In genomic region chr7:72493850-72494661, GRCh38 we compare ENCODE assay signal across 8 cellular contexts.
DNase-seq lines count a peak whose midpoint lies in the region; ATAC-seq and TF ChIP-seq lines count a peak whose summit lies in the region.

No MANE protein-coding gene starts in this region.

- H3K36me3 ChIP-seq in CD4-positive, alpha-beta memory T cell (ENCODE audit: insufficient read depth, low read length) = no peaks in the 10 kb centered on the region
- H3K36me3 ChIP-seq in GM23338 (ENCODE audit: insufficient read depth) = no peaks in the 10 kb centered on the region; the same call in 1 of the 2 replicates
- no peaks in the 10 kb centered on the region for H3K36me3 ChIP-seq in thoracic aorta

- CTCF ChIA-PET in CD4-positive, alpha-beta memory T cell (lab: Charles Lee; ENCODE audit: partially characterized antibody) = interaction anchor here (1.0 to 2.2 kb wide), 4 partner anchors 9 to 42 kb away, joined by 3 to 10 read pairs (median 3); no protein-coding TSS in a partner anchor

- no peak overlapping the region for H3K4me2 ChIP-seq in GM23338

- no peak overlapping the region for H3K27ac Mint-ChIP-seq in CD4-positive, alpha-beta memory T cell
- H3K27ac Mint-ChIP-seq in GM23338 = no peak overlapping the region

- H3K9me3 ChIP-seq in CD4-positive, alpha-beta memory T cell (ENCODE audit: control insufficient read depth in 1 of 2, low read length in 2 of 2) = no peaks in the 10 kb centered on the region
- H3K9me3 ChIP-seq in thoracic aorta = no peaks in the 10 kb centered on the region

- intact Hi-C loops in CD4-positive, alpha-beta memory T cell (cut with micrococcal nuclease) = loop anchor here (5.0 kb wide), 1 partner anchor 1667 kb away; no protein-coding TSS in a partner anchor

- H3K36me3 Mint-ChIP-seq in CD4-positive, alpha-beta memory T cell = no peaks in the 10 kb centered on the region
- peaks cover 4% of the 10 kb centered on the region; the same call in 2 of the 3 replicates for H3K36me3 Mint-ChIP-seq in GM23338 (ENCODE audit: low read depth)

- peak in 4 of 5 donors; percentile 5 to 23 (median 8) for DNase-seq in CD4-positive, alpha-beta memory T cell
- DNase-seq in GM23338 (ENCODE audit: low spot score) (peak; percentile 87), NCI-H2227 treated with DMSO at 0.1 percent for 48 hours (lab: John Stamatoyannopoulos, UW) (peak; percentile 55), epithelial cell of proximal tubule (ENCODE audit: low read depth) (no peak), mucosa of gallbladder (ENCODE audit: low spot score) (peak; percentile 87), thoracic aorta (ENCODE audit: low spot score) (no peak)
- peak; percentile 65 to 68 for DNase-seq in activated CD4-positive, alpha-beta T cell treated with anti-CD3 and anti-CD28 coated beads, Interleukin-2, amount 50 U/mL, for 48 hours

- no peaks in the 10 kb centered on the region for H3K4me1 Mint-ChIP-seq in CD4-positive, alpha-beta memory T cell
- H3K4me1 Mint-ChIP-seq in GM23338 = no peaks in the 10 kb centered on the region

- no peak overlapping the region for H3K4me3 Mint-ChIP-seq in CD4-positive, alpha-beta memory T cell
- H3K4me3 Mint-ChIP-seq in GM23338 = no peak overlapping the region

- peak; percentile 81 for ATAC-seq in GM23338
- no peak for ATAC-seq in thoracic aorta (ENCODE audit: insufficient number of reproducible peaks, low FRiP score, low read depth)
- ATAC-seq in HG02852 (IDR thresholded peaks at IDR 0.05; ENCODE audit: unreplicated experiment) = no peak

- no peaks in the 10 kb centered on the region for H3F3A ChIP-seq in GM23338 (replicated peaks; ENCODE audit: low read depth)

- peaks cover 0 to 1% of the 10 kb centered on the region in 2 donors for H3K27me3 Mint-ChIP-seq in CD4-positive, alpha-beta memory T cell
- H3K27me3 Mint-ChIP-seq in GM23338 (ENCODE audit: insufficient read depth, low read depth, poor library complexity) = no peaks in the 10 kb centered on the region

- no peak overlapping the region for H3K4me3 ChIP-seq in CD4-positive, alpha-beta memory T cell (ENCODE audit: low read length in 2 of 2)
- H3K4me3 ChIP-seq in GM23338 = no peak overlapping the region
- no peak overlapping the region for H3K4me3 ChIP-seq in epithelial cell of proximal tubule (ENCODE audit: low read depth, low read length)
- no peak overlapping the region for H3K4me3 ChIP-seq in thoracic aorta

- no peaks in the 10 kb centered on the region for H3K79me2 ChIP-seq in GM23338 (replicated peaks; ENCODE audit: insufficient read depth)

- H3K4me1 ChIP-seq in CD4-positive, alpha-beta memory T cell (ENCODE audit: insufficient read depth, low read length) = no peaks in the 10 kb centered on the region
- H3K4me1 ChIP-seq in GM23338 (ENCODE audit: insufficient read depth) (no peaks in the 10 kb centered on the region), thoracic aorta (ENCODE audit: control insufficient read depth in 1 of 2, low read depth in 2 of 2) (no peaks in the 10 kb centered on the region)

- no peaks in the 10 kb centered on the region for H3K27me3 ChIP-seq in CD4-positive, alpha-beta memory T cell (ENCODE audit: insufficient read depth, low read length)
- H3K27me3 ChIP-seq in GM23338 (ENCODE audit: insufficient read depth) (no peaks in the 10 kb centered on the region), thoracic aorta (replicated peaks; ENCODE audit: insufficient read depth) (no peaks in the 10 kb centered on the region)

- H4K20me1 ChIP-seq in GM23338 (replicated peaks; ENCODE audit: insufficient read depth) = no peaks in the 10 kb centered on the region

- no peak overlapping the region; the same call in 1 of the 2 replicates for H2AFZ ChIP-seq in GM23338

- POLR2A ChIA-PET in CD4-positive, alpha-beta memory T cell (lab: Charles Lee; ENCODE audit: partially characterized antibody) = no interaction called here

- TF ChIP-seq CTCF in GM23338 (conservative IDR thresholded peaks at IDR 0.05; ENCODE audit: low read depth in 2 of 2) (peak; percentile 89 to 91), epithelial cell of proximal tubule (conservative IDR thresholded peaks at IDR 0.05; ENCODE audit: low read depth, low read length) (peak; percentile 60), thoracic aorta (IDR thresholded peaks at IDR 0.05) (peak; percentile 28)

- peaks cover 2 to 26% (median 12%) of the 10 kb centered on the region in 8 donors for H3K9me3 Mint-ChIP-seq in CD4-positive, alpha-beta memory T cell
- H3K9me3 Mint-ChIP-seq in GM23338 = peaks cover 17% of the 10 kb centered on the region; the same call in 2 of the 3 replicates

- no peak overlapping the region for H3K27ac ChIP-seq in CD4-positive, alpha-beta memory T cell (ENCODE audit: low read depth, low read length)
- H3K27ac ChIP-seq in GM23338 (ENCODE audit: low read depth) (no peak overlapping the region), thoracic aorta (no peak overlapping the region)

- H3K9me2 ChIP-seq in GM23338 (ENCODE audit: insufficient read depth) = no peaks in the 10 kb centered on the region

TF ChIP-seq in GM23338, 12 proteins besides CTCF, POLR2A, EP300 and RAD21:
- TF ChIP-seq STAT1 (IDR thresholded peaks at IDR 0.05; ENCODE audit: unreplicated experiment) (no peak), ZNF462 (CRISPR knock-in tag; IDR thresholded peaks at IDR 0.05) (no peak)
TF ChIP-seq in GM23338: peak in this region for 0.

Comparison
In these comparisons a context has a peak if more than half of its experiments do, and no peak if none do; other contexts are left out.
1. DNase-seq: peak in CD4-positive, alpha-beta memory T cell (4 of 5), GM23338 (single experiment), NCI-H2227 treated with DMSO at 0.1 percent for 48 hours (single experiment), activated CD4-positive, alpha-beta T cell treated with anti-CD3 and anti-CD28 coated beads, Interleukin-2, amount 50 U/mL, for 48 hours (2 of 2) and mucosa of gallbladder (single experiment); none in epithelial cell of proximal tubule (single experiment) and thoracic aorta (single experiment).
2. CTCF ChIP-seq: peak in every context shown above with its lines; median percentile 90 in GM23338; 60 in epithelial cell of proximal tubule; 28 in thoracic aorta.